Comparison of ENCODE assay signal across 8 cellular contexts in the genomic region with DNA sequence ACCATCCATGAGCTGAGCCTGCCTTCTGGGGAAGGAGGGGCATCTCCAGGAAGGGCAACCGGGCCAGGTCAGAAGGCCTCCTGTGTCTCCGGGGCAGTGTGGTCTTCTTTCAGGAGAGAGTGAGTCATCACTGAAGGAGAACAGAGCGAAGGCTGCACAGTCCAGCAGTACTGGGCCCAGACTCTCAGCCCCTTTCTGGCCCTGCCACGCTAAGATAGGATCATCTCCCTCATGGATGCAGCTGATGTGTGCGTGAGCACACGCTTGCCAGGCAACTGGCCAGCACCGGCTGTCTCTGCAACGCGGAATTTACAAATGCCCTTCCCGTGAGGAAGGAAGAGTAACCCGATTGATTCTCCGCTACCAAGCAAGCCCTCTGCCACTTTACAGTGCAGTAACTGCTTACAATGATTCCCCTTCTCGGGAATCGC.
DNase-seq lines count a peak whose midpoint lies in the region; ATAC-seq and TF ChIP-seq lines count a peak whose summit lies in the region.

No MANE protein-coding gene starts in this region.

- H3K4me1 ChIP-seq in mucosa of rectum (ENCODE audit: control insufficient read depth in 2 of 2, insufficient read depth in 2 of 2, low read length in 2 of 2) = peaks cover 0 to 2% of the 10 kb centered on the region in 2 donors

- no peak for TF ChIP-seq CTCF in BJ (IDR thresholded peaks at IDR 0.05; ENCODE audit: insufficient read depth, low read depth, low read length)

- DNase-seq in BJ (ENCODE audit: low read depth) = no peak
- DNase-seq in ureter (ENCODE audit: low spot score) = peak; percentile 52
- no peak for DNase-seq in amniotic stem cell (lab: John Stamatoyannopoulos, UW)

- peak overlapping the region; percentile 38 to 76 for H3K9ac ChIP-seq in mucosa of rectum (ENCODE audit: low read depth in 1 of 2, low read length in 2 of 2)

- peak overlapping the region; percentile 61 to 72 for H3K27ac ChIP-seq in mucosa of rectum (ENCODE audit: low read depth in 2 of 2, low read length in 2 of 2)

- ATAC-seq in GM19324 (IDR thresholded peaks at IDR 0.05; ENCODE audit: low FRiP score, unreplicated experiment) (peak; percentile 22), HG03280 (IDR thresholded peaks at IDR 0.05; ENCODE audit: unreplicated experiment) (peak; percentile 7), SK-N-SH treated with all-trans-retinoic acid at 6 μM for 48 hours (peak; percentile 87), esophagus mucosa (peak; percentile 49)

- POLR2A ChIA-PET in BJ (lab: Charles Lee) = no interaction called here

- H3K4me3 ChIP-seq in BJ (ENCODE audit: low read depth, low read length) (peak overlapping the region; percentile 57), mucosa of rectum (ENCODE audit: low read length in 2 of 2) (peak overlapping the region; percentile 69 to 70)

- no peaks in the 10 kb centered on the region for H3K9me3 ChIP-seq in mucosa of rectum (ENCODE audit: control insufficient read depth in 2 of 2, low read length in 2 of 2)

- H3K36me3 ChIP-seq in BJ (ENCODE audit: control insufficient read depth, insufficient read depth, low read length) (no peaks in the 10 kb centered on the region), mucosa of rectum (ENCODE audit: control insufficient read depth in 2 of 2, insufficient read depth in 2 of 2, low read length in 2 of 2) (no peaks in the 10 kb centered on the region)

- CTCF ChIA-PET in BJ (lab: Yijun Ruan, JAX) = interaction anchor here (0.6 to 3.0 kb wide), 20 partner anchors 8 to 1363 kb away, joined by 3 to 25 read pairs (median 4); no protein-coding TSS in a partner anchor

- H3K27me3 ChIP-seq in BJ (ENCODE audit: control insufficient read depth, insufficient read depth, low read length) (no peaks in the 10 kb centered on the region), mucosa of rectum (ENCODE audit: control insufficient read depth in 2 of 2, insufficient read depth in 2 of 2, low read length in 2 of 2) (no peaks in the 10 kb centered on the region)

TF ChIP-seq in SK-N-SH treated with all-trans-retinoic acid at 6 μM for 48 hours, 23 proteins besides CTCF, POLR2A, EP300 and RAD21:
- TF ChIP-seq ZNF8 (CRISPR knock-in tag; IDR thresholded peaks at IDR 0.05) = no peak
- TF ChIP-seq TOX (CRISPR knock-in tag; IDR thresholded peaks at IDR 0.05; ENCODE audit: borderline replicate concordance) = no peak
- TF ChIP-seq ZFP3 (CRISPR knock-in tag; IDR thresholded peaks at IDR 0.05) = peak; percentile 47; the same call in 1 of the 2 replicates
- TF ChIP-seq, protein P1, sequence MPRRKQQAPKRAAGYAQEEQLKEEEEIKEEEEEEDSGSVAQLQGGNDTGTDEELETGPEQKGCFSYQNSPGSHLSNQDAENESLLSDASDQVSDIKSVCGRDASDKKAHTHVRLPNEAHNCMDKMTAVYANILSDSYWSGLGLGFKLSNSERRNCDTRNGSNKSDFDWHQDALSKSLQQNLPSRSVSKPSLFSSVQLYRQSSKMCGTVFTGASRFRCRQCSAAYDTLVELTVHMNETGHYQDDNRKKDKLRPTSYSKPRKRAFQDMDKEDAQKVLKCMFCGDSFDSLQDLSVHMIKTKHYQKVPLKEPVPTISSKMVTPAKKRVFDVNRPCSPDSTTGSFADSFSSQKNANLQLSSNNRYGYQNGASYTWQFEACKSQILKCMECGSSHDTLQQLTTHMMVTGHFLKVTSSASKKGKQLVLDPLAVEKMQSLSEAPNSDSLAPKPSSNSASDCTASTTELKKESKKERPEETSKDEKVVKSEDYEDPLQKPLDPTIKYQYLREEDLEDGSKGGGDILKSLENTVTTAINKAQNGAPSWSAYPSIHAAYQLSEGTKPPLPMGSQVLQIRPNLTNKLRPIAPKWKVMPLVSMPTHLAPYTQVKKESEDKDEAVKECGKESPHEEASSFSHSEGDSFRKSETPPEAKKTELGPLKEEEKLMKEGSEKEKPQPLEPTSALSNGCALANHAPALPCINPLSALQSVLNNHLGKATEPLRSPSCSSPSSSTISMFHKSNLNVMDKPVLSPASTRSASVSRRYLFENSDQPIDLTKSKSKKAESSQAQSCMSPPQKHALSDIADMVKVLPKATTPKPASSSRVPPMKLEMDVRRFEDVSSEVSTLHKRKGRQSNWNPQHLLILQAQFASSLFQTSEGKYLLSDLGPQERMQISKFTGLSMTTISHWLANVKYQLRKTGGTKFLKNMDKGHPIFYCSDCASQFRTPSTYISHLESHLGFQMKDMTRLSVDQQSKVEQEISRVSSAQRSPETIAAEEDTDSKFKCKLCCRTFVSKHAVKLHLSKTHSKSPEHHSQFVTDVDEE (CRISPR knock-in tag; IDR thresholded peaks at IDR 0.05) = no peak
- no peak for TF ChIP-seq ZFP30 (CRISPR knock-in tag; IDR thresholded peaks at IDR 0.05)
- TF ChIP-seq ZC3H10 (CRISPR knock-in tag; IDR thresholded peaks at IDR 0.05) = no peak
- no peak for TF ChIP-seq BACH2 (CRISPR knock-in tag; IDR thresholded peaks at IDR 0.05; ENCODE audit: borderline replicate concordance)
- peak; percentile 52; the same call in 1 of the 2 replicates for TF ChIP-seq CSDC2 (CRISPR knock-in tag; IDR thresholded peaks at IDR 0.05)
- TF ChIP-seq TCF4 (CRISPR knock-in tag; IDR thresholded peaks at IDR 0.05; ENCODE audit: borderline replicate concordance) = no peak
- TF ChIP-seq RARB (CRISPR knock-in tag; IDR thresholded peaks at IDR 0.05) = no peak
- TF ChIP-seq, protein P2, sequence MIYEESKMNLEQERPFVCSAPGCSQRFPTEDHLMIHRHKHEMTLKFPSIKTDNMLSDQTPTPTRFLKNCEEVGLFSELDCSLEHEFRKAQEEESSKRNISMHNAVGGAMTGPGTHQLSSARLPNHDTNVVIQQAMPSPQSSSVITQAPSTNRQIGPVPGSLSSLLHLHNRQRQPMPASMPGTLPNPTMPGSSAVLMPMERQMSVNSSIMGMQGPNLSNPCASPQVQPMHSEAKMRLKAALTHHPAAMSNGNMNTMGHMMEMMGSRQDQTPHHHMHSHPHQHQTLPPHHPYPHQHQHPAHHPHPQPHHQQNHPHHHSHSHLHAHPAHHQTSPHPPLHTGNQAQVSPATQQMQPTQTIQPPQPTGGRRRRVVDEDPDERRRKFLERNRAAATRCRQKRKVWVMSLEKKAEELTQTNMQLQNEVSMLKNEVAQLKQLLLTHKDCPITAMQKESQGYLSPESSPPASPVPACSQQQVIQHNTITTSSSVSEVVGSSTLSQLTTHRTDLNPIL (CRISPR knock-in tag; IDR thresholded peaks at IDR 0.05; ENCODE audit: low read depth) = no peak
- no peak for TF ChIP-seq ESRRG (CRISPR knock-in tag; IDR thresholded peaks at IDR 0.05)
- no peak for TF ChIP-seq ZNF70 (CRISPR knock-in tag; IDR thresholded peaks at IDR 0.05)
- TF ChIP-seq, protein P3, sequence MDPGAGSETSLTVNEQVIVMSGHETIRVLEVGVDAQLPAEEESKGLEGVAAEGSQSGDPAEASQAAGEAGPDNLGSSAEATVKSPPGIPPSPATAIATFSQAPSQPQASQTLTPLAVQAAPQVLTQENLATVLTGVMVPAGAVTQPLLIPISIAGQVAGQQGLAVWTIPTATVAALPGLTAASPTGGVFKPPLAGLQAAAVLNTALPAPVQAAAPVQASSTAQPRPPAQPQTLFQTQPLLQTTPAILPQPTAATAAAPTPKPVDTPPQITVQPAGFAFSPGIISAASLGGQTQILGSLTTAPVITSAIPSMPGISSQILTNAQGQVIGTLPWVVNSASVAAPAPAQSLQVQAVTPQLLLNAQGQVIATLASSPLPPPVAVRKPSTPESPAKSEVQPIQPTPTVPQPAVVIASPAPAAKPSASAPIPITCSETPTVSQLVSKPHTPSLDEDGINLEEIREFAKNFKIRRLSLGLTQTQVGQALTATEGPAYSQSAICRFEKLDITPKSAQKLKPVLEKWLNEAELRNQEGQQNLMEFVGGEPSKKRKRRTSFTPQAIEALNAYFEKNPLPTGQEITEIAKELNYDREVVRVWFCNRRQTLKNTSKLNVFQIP (CRISPR knock-in tag; IDR thresholded peaks at IDR 0.05; ENCODE audit: borderline replicate concordance, low read depth) = no peak

Comparison
In these comparisons a context has a peak if more than half of its experiments do, and no peak if none do; other contexts are left out.
1. ATAC-seq: peak in every context shown above with its lines; median percentile 87 in SK-N-SH treated with all-trans-retinoic acid at 6 μM for 48 hours; 49 in esophagus mucosa; 22 in GM19324; 7 in HG03280.